ENCODE assay signal across 13 cellular contexts in genomic region chr15:68492855-68493254, GRCh38.
DNase-seq lines count a peak whose midpoint lies in the region; ATAC-seq lines count a peak whose summit lies in the region.
"Had no signal": no experiment of that assay in that cellular context is flagged by ENCODE, and none has a peak within 500 bp of the region (broad histone marks: within the 10 kb centered on the region; RNA-seq: fewer than 3 reads in every experiment).

No MANE protein-coding gene starts in this region.

- intact Hi-C loops in Right ventricle myocardium superior (cut with DNase I), result no loop called here

- DNase-seq in EL (peak; percentile 56), amniotic epithelial cell (ENCODE audit: low read depth) (peak; percentile 87), Right ventricle myocardium superior (peak; percentile 65), smooth muscle cell of the brain vasculature (ENCODE audit: low read depth, low spot score) (peak; percentile 88), T-cell (no peak), NCI-H1105 (lab: John Stamatoyannopoulos, UW) (no peak), LoVo (ENCODE audit: low spot score) (no peak)
- DNase-seq in stimulated activated CD4-positive, alpha-beta T cell treated with anti-CD3 and anti-CD28 coated beads, Interleukin-4, amount 100 ng/mL, for 24 hours, result no peak
- DNase-seq: activated CD8-positive, alpha-beta memory T cell treated with anti-CD3 and anti-CD28 coated beads for 24 hours; cerebellar nuclear complex; SK-N-SH; stimulated activated CD8-positive, alpha-beta memory T cell treated with anti-CD3 and anti-CD28 coated beads, Interleukin-4, amount 100 ng/mL, for 48 hours; upper lobe of right lung had no signal

- peaks cover 24 to 35% of the 10 kb centered on the region in 2 donors for H3K27me3 Mint-ChIP-seq in T-cell

- POLR2A ChIA-PET in T-cell (lab: Charles Lee), result no interaction called here

- peak; percentile 83 for ATAC-seq in Right ventricle myocardium superior (ENCODE audit: poor library complexity)
- ATAC-seq in T-cell (replicated peaks in 1 of 4), result no peak
- ATAC-seq: upper lobe of right lung had no signal

- no peak overlapping the region for H3K27ac Mint-ChIP-seq in T-cell

- peaks cover 0 to 7% (median 3%) of the 10 kb centered on the region in 3 donors for H3K9me3 Mint-ChIP-seq in T-cell

- CTCF ChIA-PET in T-cell (lab: Charles Lee), result no interaction called here

- no peaks in the 10 kb centered on the region for H3K4me1 Mint-ChIP-seq in T-cell

- H3K4me3 Mint-ChIP-seq in T-cell, result no peak overlapping the region

- no peaks in the 10 kb centered on the region for H3K36me3 Mint-ChIP-seq in T-cell

Comparison
In these comparisons a context has a peak if more than half of its experiments do, and no peak if none do; other contexts are left out.
1. DNase-seq: peak in EL (single experiment), amniotic epithelial cell (single experiment), Right ventricle myocardium superior (single experiment) and smooth muscle cell of the brain vasculature (single experiment); none in stimulated activated CD4-positive, alpha-beta T cell treated with anti-CD3 and anti-CD28 coated beads, Interleukin-4, amount 100 ng/mL, for 24 hours (single experiment), T-cell (0 of 34), NCI-H1105 (single experiment) and LoVo (single experiment).